ENCODE assay signal across 8 cellular contexts in the genomic region with DNA sequence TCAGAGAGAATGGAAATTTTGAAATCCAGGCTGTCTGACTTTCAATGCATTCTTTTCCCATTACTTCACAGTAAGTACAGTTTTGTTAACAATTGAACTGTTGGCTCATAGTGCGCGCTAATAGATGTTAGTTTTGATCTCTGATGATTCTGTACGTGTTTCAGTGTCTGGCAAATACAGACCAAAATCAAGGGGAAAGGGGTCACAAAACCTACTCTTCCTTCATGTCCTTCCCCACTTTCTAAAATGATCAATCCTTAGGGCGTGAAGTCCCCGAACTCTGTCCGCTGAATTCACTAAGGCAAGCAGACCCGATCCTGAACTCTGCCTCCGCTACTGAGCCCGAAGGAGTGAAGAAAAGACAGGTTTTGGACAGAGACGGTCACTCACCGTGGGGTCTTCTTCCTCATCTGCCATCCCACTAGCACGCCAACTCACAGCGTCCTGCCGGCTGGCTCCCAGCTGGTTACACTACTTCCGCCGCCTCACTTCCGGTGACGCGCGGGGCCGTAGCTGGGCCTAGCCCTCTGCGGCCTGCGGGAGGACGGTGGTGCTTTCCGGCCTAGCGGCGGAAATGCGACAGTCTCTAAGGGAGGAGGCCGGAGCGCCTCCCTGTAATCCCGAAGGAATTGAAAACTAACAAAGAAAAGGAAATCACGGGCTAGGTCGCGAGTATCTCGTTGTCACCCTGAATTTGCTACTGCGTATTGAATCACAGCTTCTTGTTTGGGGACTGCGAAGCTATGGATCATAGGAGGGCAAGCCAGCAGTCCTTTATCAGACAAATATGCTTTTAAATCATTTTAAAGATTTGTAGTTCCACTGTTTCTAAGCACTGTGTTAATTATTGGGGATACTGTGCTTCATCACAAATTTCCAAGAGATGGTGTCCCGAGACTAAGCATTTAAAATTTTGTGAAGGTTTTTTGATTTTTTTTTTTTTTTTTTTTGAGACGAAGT. TPM values are rescaled to one million over a fixed set of nuclear protein-coding genes. Genes with fewer than 3 reads are reported as not detected.
DNase-seq lines count a peak whose midpoint lies in the region; ATAC-seq and TF ChIP-seq lines count a peak whose summit lies in the region.

A gene with protein sequence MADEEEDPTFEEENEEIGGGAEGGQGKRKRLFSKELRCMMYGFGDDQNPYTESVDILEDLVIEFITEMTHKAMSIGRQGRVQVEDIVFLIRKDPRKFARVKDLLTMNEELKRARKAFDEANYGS (minus strand): TSS at position 473 of the 960 bp plus-strand sequence. CDS start 56 bp downstream, at position 417.

- H3K4me3 Mint-ChIP-seq in chondrocyte (ENCODE audit: unreplicated experiment) = peak within 1 kb of the TSS; percentile 98

- peak; percentile 100 for ATAC-seq in GM19043 (IDR thresholded peaks at IDR 0.05; ENCODE audit: low read depth, unreplicated experiment)
- ATAC-seq in HG03378 (IDR thresholded peaks at IDR 0.05; ENCODE audit: unreplicated experiment) = peak; percentile 91

- H3K36me3 Mint-ChIP-seq in chondrocyte (ENCODE audit: low read depth) = peaks cover 2% of the 10 kb centered on the region

- no peaks in the 10 kb centered on the region for H3K36me3 ChIP-seq in kidney epithelial cell (ENCODE audit: control insufficient read depth, insufficient read depth, low read length)

- H3K9me3 Mint-ChIP-seq in chondrocyte (ENCODE audit: low read depth) = no peaks in the 10 kb centered on the region

- DNase-seq in Ammon's horn (ENCODE audit: low spot score) (peak; percentile 98), NCI-H460 (ENCODE audit: extremely low read depth, low read depth) (peak; percentile 93), chondrocyte (ENCODE audit: low spot score) (peak; percentile 98), kidney epithelial cell (ENCODE audit: low read depth) (peak; percentile 70)
- peak; percentile 66 to 78 for DNase-seq in activated CD4-positive, alpha-beta T cell treated with anti-CD3 and anti-CD28 coated beads for 24 hours (ENCODE audit: low read depth in 2 of 2)
- peak; percentile 72 to 83 for DNase-seq in stimulated activated CD4-positive, alpha-beta T cell treated with anti-CD3 and anti-CD28 coated beads, Interleukin-15, amount 100 ng/mL, for 48 hours (ENCODE audit: low read depth in 2 of 2)

- H3K27me3 Mint-ChIP-seq in chondrocyte (ENCODE audit: low read depth) = no peaks in the 10 kb centered on the region

- peak within 1 kb of the TSS; percentile 91 for H3K4me3 ChIP-seq in kidney epithelial cell (ENCODE audit: low read depth, low read length)

- peak within 1 kb of the TSS; percentile 100 for H3K27ac Mint-ChIP-seq in chondrocyte (ENCODE audit: unreplicated experiment)

- peaks cover 38% of the 10 kb centered on the region for H3K4me1 Mint-ChIP-seq in chondrocyte (ENCODE audit: low read depth)

- H3K27me3 ChIP-seq in kidney epithelial cell (ENCODE audit: control insufficient read depth, insufficient read depth, low read length) = no peaks in the 10 kb centered on the region

- peak; percentile 49 for TF ChIP-seq CTCF in chondrocyte (IDR thresholded peaks at IDR 0.05)
- TF ChIP-seq CTCF in kidney epithelial cell (IDR thresholded peaks at IDR 0.05; ENCODE audit: insufficient read depth, low read length, poor library complexity, severe bottlenecking) = no peak

RNA-seq across cellular contexts. Expression of the gene that starts here (rescaled TPM):
- 47.7 and 72.5 TPM in 2 replicates for total RNA-seq in NCI-H460 (2014; rRNA removed; shearing (Covaris generic))
- 6.8 and 16.7 TPM in 2 replicates for polyA plus RNA-seq in NCI-H460 (2014; cell fraction: nucleus; rRNA removed)
- 82.9 to 101 TPM (median 87.8 TPM) in 3 replicates for total RNA-seq in chondrocyte
- 41.4 and 55.0 TPM in 2 replicates for total RNA-seq in kidney epithelial cell

Comparison
In these comparisons a context has a peak if more than half of its experiments do, and no peak if none do; other contexts are left out.
1. Peak in every context shown above with its lines: DNase-seq, ATAC-seq and H3K4me3 ChIP-seq.